ENCODE assay signal across 13 cellular contexts in genomic region chr2:121363632-121364420, GRCh38.
A peak's percentile ranks its signal among the peaks of the same experiment; 100 is the strongest.
DNase-seq lines count a peak whose midpoint lies in the region; TF ChIP-seq lines count a peak whose summit lies in the region.
"Had no signal": no experiment of that assay in that cellular context is flagged by ENCODE, and none has a peak within 500 bp of the region (broad histone marks: within the 10 kb centered on the region; RNA-seq: fewer than 3 reads in every experiment).

No MANE protein-coding gene starts in this region.

- H3K4me1 ChIP-seq in ACC112 (ENCODE audit: control insufficient read depth, insufficient read depth, low read length, unreplicated experiment): peaks cover 75% of the 10 kb centered on the region
- H3K4me1 ChIP-seq: BLaER1 had no signal

- no peaks in the 10 kb centered on the region for H3K27me3 ChIP-seq in ACC112 (ENCODE audit: insufficient read depth, low read length)
- H3K27me3 ChIP-seq: BLaER1, SJSA1 had no signal

- H3K36me3 ChIP-seq in ACC112 (ENCODE audit: insufficient read depth, low read length): peaks cover 30% of the 10 kb centered on the region

- H3K4me3 ChIP-seq in ACC112 (ENCODE audit: low read depth, low read length) (peak overlapping the region; percentile 16; the same call in 1 of the 2 replicates), epithelial cell of esophagus (ENCODE audit: low read length) (no peak overlapping the region)
- H3K4me3 ChIP-seq: BLaER1, SJSA1 had no signal

- TF ChIP-seq CTCF in epithelial cell of esophagus (IDR thresholded peaks at IDR 0.05; ENCODE audit: insufficient read depth, low read depth, low read length, missing control alignments): no peak

- peak overlapping the region; percentile 93 for H3K27ac ChIP-seq in ACC112 (ENCODE audit: low read depth, low read length)
- H3K27ac ChIP-seq: BLaER1, SJSA1 had no signal

- DNase-seq in NCI-H2029 (lab: John Stamatoyannopoulos, UW) (peak; percentile 70), epithelial cell of esophagus (ENCODE audit: low read depth) (peak; percentile 86), lung microvascular endothelial cell (ENCODE audit: low read depth in 2 of 2) (peak; percentile 57 to 69), Ammon's horn (ENCODE audit: low spot score) (no peak), islet precursor cell (no peak)
- DNase-seq in stimulated activated naive CD4-positive, alpha-beta T cell treated with Interleukin-2 at 50 U/mL for 16 hours (lab: John Stamatoyannopoulos, UW): no peak
- no peak for DNase-seq in stimulated activated CD4-positive, alpha-beta T cell treated with anti-CD3 and anti-CD28 coated beads, Interleukin-2, amount 100 ng/mL, for 48 hours
- DNase-seq: mesendoderm; NCI-H2081 treated with DMSO at 0.1 percent for 48 hours; stimulated activated CD4-positive, alpha-beta T cell treated with anti-CD3 and anti-CD28 coated beads, Interleukin-4, amount 100 ng/mL, for 4 hours had no signal

- no peaks in the 10 kb centered on the region for H3K79me2 ChIP-seq in ACC112 (ENCODE audit: control insufficient read depth, insufficient read depth, low read length, unreplicated experiment)

- H2AFZ ChIP-seq in ACC112 (ENCODE audit: low read length, unreplicated experiment): no peak overlapping the region

Comparison
In these comparisons a context has a peak if more than half of its experiments do, and no peak if none do; other contexts are left out.
1. DNase-seq: peak in NCI-H2029 (single experiment), epithelial cell of esophagus (single experiment) and lung microvascular endothelial cell (2 of 2); none in stimulated activated naive CD4-positive, alpha-beta T cell treated with Interleukin-2 at 50 U/mL for 16 hours (single experiment), Ammon's horn (single experiment), islet precursor cell (single experiment) and stimulated activated CD4-positive, alpha-beta T cell treated with anti-CD3 and anti-CD28 coated beads, Interleukin-2, amount 100 ng/mL, for 48 hours (0 of 2).